In genomic region chr3:4986611-4987373, GRCh38 we compare ENCODE assay signal across 8 cellular contexts. TPM values are rescaled to one million over a fixed set of nuclear protein-coding genes. Genes with fewer than 3 reads are reported as not detected.
DNase-seq lines count a peak whose midpoint lies in the region; ATAC-seq and TF ChIP-seq lines count a peak whose summit lies in the region.

No MANE protein-coding gene starts in this region.

- H2BK5ac ChIP-seq in trophoblast cell (ENCODE audit: low read depth, low read length, poor library complexity), result peak overlapping the region; percentile 71

- peak overlapping the region; percentile 89 for H2BK120ac ChIP-seq in trophoblast cell (ENCODE audit: insufficient read depth, low read length, poor library complexity)

- peaks cover 12% of the 10 kb centered on the region for H3F3A ChIP-seq in Loucy (ENCODE audit: low read depth)

- H4K12ac ChIP-seq in trophoblast cell (ENCODE audit: low read depth, low read length), result no peak overlapping the region

- peaks cover 56% of the 10 kb centered on the region for H3K4me1 ChIP-seq in Loucy (ENCODE audit: insufficient read depth, low read length, poor library complexity, severe bottlenecking)
- peaks cover 20 to 33% of the 10 kb centered on the region in 2 experiments for H3K4me1 ChIP-seq in trophoblast cell (ENCODE audit: control insufficient read depth in 1 of 2, insufficient read depth in 2 of 2, low read length in 2 of 2)
- peaks cover 54% of the 10 kb centered on the region for H3K4me1 ChIP-seq in upper lobe of right lung

- H3K27ac ChIP-seq in adipose tissue (ENCODE audit: low read depth, low read length), result peak overlapping the region; percentile 82
- H3K27ac ChIP-seq in trophoblast cell (ENCODE audit: low read depth, low read length), result peak overlapping the region; percentile 85
- H3K27ac ChIP-seq in upper lobe of right lung, result peak overlapping the region; percentile 100

- peak overlapping the region; percentile 67 for H4K8ac ChIP-seq in trophoblast cell (ENCODE audit: low read depth, low read length)

- peak overlapping the region; percentile 58 for H3K4me3 ChIP-seq in GM06990 (replicated peaks; ENCODE audit: low read depth, low read length)
- peak overlapping the region; percentile 48 for H3K4me3 ChIP-seq in H7 (ENCODE audit: insufficient read depth, low read depth, low read length)
- H3K4me3 ChIP-seq in Loucy (ENCODE audit: low read length, poor library complexity, severe bottlenecking), result peak overlapping the region; percentile 78
- no peak overlapping the region for H3K4me3 ChIP-seq in trophoblast cell (ENCODE audit: low read depth, low read length)
- peak overlapping the region; percentile 50 for H3K4me3 ChIP-seq in upper lobe of right lung

- H3K4ac ChIP-seq in trophoblast cell (ENCODE audit: low read depth, low read length), result peak overlapping the region; percentile 41

- intact Hi-C loops in cardiac septum (cut with DNase I), result loop anchor here (1.0 kb wide), 2 partner anchors 8 to 40 kb away; no protein-coding TSS in a partner anchor
- intact Hi-C loops in upper lobe of right lung (cut with DNase I), result loop anchor here (10.0 kb wide), 1 partner anchor 272 kb away; no protein-coding TSS in a partner anchor

- peak overlapping the region; percentile 50 for H2AK5ac ChIP-seq in trophoblast cell (ENCODE audit: low read length)

- peak overlapping the region; percentile 87 for H2BK12ac ChIP-seq in trophoblast cell (ENCODE audit: low read length)

- peaks cover 9% of the 10 kb centered on the region for H3K36me3 ChIP-seq in GM06990 (ENCODE audit: control insufficient read depth, insufficient read depth, low read length)
- no peaks in the 10 kb centered on the region for H3K36me3 ChIP-seq in H7 (replicated peaks; ENCODE audit: control insufficient read depth, insufficient read depth, low read length)
- peaks cover 15% of the 10 kb centered on the region; the same call in 1 of the 2 replicates for H3K36me3 ChIP-seq in Loucy (ENCODE audit: insufficient read depth, low read length)
- peaks cover 16 to 20% of the 10 kb centered on the region in 2 experiments for H3K36me3 ChIP-seq in trophoblast cell (ENCODE audit: control insufficient read depth in 1 of 2, insufficient read depth in 2 of 2, low read length in 2 of 2)
- H3K36me3 ChIP-seq in upper lobe of right lung, result peaks cover 27% of the 10 kb centered on the region

- H3K79me1 ChIP-seq in trophoblast cell (ENCODE audit: low read length), result peaks cover 43% of the 10 kb centered on the region

- no peaks in the 10 kb centered on the region for H3K9me2 ChIP-seq in Loucy (replicated peaks; ENCODE audit: low read depth, low read length)

- H3K4me2 ChIP-seq in Loucy (ENCODE audit: low read depth, low read length, poor library complexity, severe bottlenecking) (peak overlapping the region; percentile 80), trophoblast cell (ENCODE audit: low read length) (peak overlapping the region; percentile 56)

- peak; percentile 86 for DNase-seq in GM06990 (ENCODE audit: extremely low read depth, insufficient read length)
- DNase-seq in H7, result peak; percentile 94
- DNase-seq in cardiac septum (ENCODE audit: low spot score), result peak; percentile 99
- DNase-seq in trophoblast cell, result peak; percentile 98 to 99
- peak; percentile 98 for DNase-seq in upper lobe of right lung

- peaks cover 25% of the 10 kb centered on the region for H4K20me1 ChIP-seq in Loucy (ENCODE audit: insufficient read depth, low read length, poor library complexity, severe bottlenecking)

- ATAC-seq in SK-N-SH treated with all-trans-retinoic acid at 6 μM for 48 hours (peak; percentile 87), upper lobe of right lung (peak; percentile 91)

- H3K9ac ChIP-seq in Loucy (ENCODE audit: low read depth, low read length, poor library complexity, severe bottlenecking) (peak overlapping the region; percentile 75), trophoblast cell (ENCODE audit: low read length) (no peak overlapping the region)

- H2AFZ ChIP-seq in Loucy (ENCODE audit: low read length), result peak overlapping the region; percentile 75
- peak overlapping the region; percentile 4 for H2AFZ ChIP-seq in trophoblast cell (ENCODE audit: insufficient read depth, low read length, poor library complexity)

- TF ChIP-seq CTCF in GM06990 (IDR thresholded peaks at IDR 0.05; ENCODE audit: insufficient read depth, low read length, poor library complexity, severe bottlenecking), result peak; percentile 1
- no peak for TF ChIP-seq CTCF in Loucy (conservative IDR thresholded peaks at IDR 0.05; ENCODE audit: low read length)
- TF ChIP-seq CTCF in upper lobe of right lung (IDR thresholded peaks at IDR 0.05), result no peak

- H3K23ac ChIP-seq in trophoblast cell (ENCODE audit: low read length), result no peak overlapping the region

- H3K27me3 ChIP-seq in GM06990 (replicated peaks; ENCODE audit: control insufficient read depth, insufficient read depth, low read length) (no peaks in the 10 kb centered on the region), H7 (ENCODE audit: control insufficient read depth, insufficient read depth, low read length) (no peaks in the 10 kb centered on the region; the same call in 1 of the 2 replicates), Loucy (ENCODE audit: insufficient read depth, low read length, poor library complexity, severe bottlenecking) (no peaks in the 10 kb centered on the region), trophoblast cell (ENCODE audit: insufficient read depth, low read length) (no peaks in the 10 kb centered on the region), upper lobe of right lung (no peaks in the 10 kb centered on the region)

- H4K91ac ChIP-seq in trophoblast cell (ENCODE audit: low read depth, low read length), result peak overlapping the region; percentile 90

- WGBS in adipose tissue, 3 donors, result 1% methylated on average over 49 to 50 of the region's 50 CpGs
- no CpG with 5 or more reads among the region's 50 CpGs for WGBS in trophoblast cell (ENCODE audit: extremely low coverage, insufficient coverage, insufficient read length)

- peak overlapping the region; percentile 29 for H3K14ac ChIP-seq in trophoblast cell (ENCODE audit: low read length)

- H3K79me2 ChIP-seq in Loucy (ENCODE audit: insufficient read depth, low read length), result peaks cover 44% of the 10 kb centered on the region
- H3K79me2 ChIP-seq in trophoblast cell (ENCODE audit: control insufficient read depth, insufficient read depth, low read length, poor library complexity), result peaks cover 13% of the 10 kb centered on the region

- peak overlapping the region; percentile 56 for H3K18ac ChIP-seq in trophoblast cell (ENCODE audit: low read length)

- H3K9me3 ChIP-seq in Loucy (ENCODE audit: insufficient read depth, low read depth, low read length) (no peaks in the 10 kb centered on the region), trophoblast cell (ENCODE audit: insufficient read depth, low read depth, low read length) (no peaks in the 10 kb centered on the region), upper lobe of right lung (no peaks in the 10 kb centered on the region)

TF ChIP-seq in SK-N-SH treated with all-trans-retinoic acid at 6 μM for 48 hours, 23 proteins besides CTCF, POLR2A, EP300 and RAD21 (continues in another document):
- TF ChIP-seq BACH2 (CRISPR knock-in tag; IDR thresholded peaks at IDR 0.05; ENCODE audit: borderline replicate concordance), result no peak
- TF ChIP-seq ZFP30 (CRISPR knock-in tag; IDR thresholded peaks at IDR 0.05), result no peak
- no peak for TF ChIP-seq CREB5 (CRISPR knock-in tag; IDR thresholded peaks at IDR 0.05; ENCODE audit: low read depth)
- TF ChIP-seq RARB (CRISPR knock-in tag; IDR thresholded peaks at IDR 0.05), result no peak; the same call in 1 of the 2 replicates
- no peak for TF ChIP-seq ZNF8 (CRISPR knock-in tag; IDR thresholded peaks at IDR 0.05)
- peak; percentile 31; the same call in 1 of the 2 replicates for TF ChIP-seq GLIS3 (CRISPR knock-in tag; IDR thresholded peaks at IDR 0.05)
- no peak for TF ChIP-seq ZNF70 (CRISPR knock-in tag; IDR thresholded peaks at IDR 0.05)
- TF ChIP-seq CSRNP3 (CRISPR knock-in tag; IDR thresholded peaks at IDR 0.05), result no peak

RNA-seq across cellular contexts. Expression of gene BHLHE40, which starts 7.6 kb away (rescaled TPM):
- 6.7 and 7.4 TPM in 2 replicates for total RNA-seq in H7 (2014; rRNA removed; shearing (Covaris generic))
- 100 to 1,000 TPM in 1 of 3 donors, 10 to 100 TPM in 2; 39.0 to 138 (median 80.4) TPM for polyA plus RNA-seq in adipose tissue
- total RNA-seq in cardiac septum (71.5 TPM), upper lobe of right lung (97.1 TPM)
- polyA plus RNA-seq in trophoblast cell (2013), result 173 and 187 TPM in 2 replicates
